ENCODE assay signal across 8 cellular contexts in the genomic region with DNA sequence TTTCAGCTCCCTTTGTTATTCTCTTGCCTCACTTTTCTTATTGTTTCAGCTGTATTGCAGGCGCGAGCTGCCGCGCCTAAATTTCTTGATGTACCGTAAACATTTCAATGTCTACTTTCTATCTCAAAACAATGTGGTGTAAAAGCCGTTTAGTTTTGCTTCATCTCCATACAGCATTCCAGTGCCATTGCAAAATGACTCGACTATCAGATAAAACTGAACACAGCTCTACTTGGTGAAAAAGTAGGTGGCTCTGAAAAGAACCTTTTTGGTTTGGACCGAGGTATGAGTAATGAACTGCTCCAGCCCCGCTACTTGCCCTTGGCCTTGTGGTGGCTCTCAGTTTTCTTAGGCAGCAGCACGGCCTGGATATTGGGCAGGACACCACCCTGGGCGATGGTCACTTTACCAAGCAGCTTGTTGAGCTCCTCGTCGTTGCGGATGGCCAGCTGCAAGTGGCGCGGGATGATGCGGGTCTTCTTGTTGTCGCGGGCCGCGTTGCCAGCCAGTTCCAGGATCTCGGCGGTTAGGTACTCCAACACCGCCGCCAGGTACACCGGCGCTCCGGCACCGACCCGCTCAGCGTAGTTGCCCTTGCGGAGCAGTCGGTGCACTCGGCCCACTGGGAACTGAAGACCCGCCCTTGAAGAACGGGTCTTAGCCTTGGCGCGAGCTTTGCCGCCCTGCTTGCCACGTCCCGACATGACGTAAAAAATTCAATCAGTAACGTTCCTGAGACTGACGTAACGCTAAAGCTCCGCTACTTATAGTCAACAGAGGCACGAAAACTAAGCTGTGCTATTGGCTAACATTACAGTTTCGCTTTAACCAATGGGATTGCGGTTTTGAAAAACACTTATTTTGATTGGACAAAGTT.
DNase-seq lines count a peak whose midpoint lies in the region; FAIRE-seq and TF ChIP-seq lines count a peak whose summit lies in the region.

No MANE protein-coding gene starts in this region.

- H3K4me3 ChIP-seq in fibroblast of villous mesenchyme (ENCODE audit: low read depth, low read length): peak overlapping the region; percentile 87
- peak overlapping the region; percentile 82 for H3K4me3 ChIP-seq in neural cell (ENCODE audit: low read length)
- peak overlapping the region; percentile 87 to 95 for H3K4me3 ChIP-seq in testis

- H3K36me3 ChIP-seq in neural cell (ENCODE audit: insufficient read depth, low read length) (no peaks in the 10 kb centered on the region), testis (ENCODE audit: low read depth, missing control alignments) (no peaks in the 10 kb centered on the region)

- H4K20me1 ChIP-seq in neural cell (ENCODE audit: insufficient read depth): no peaks in the 10 kb centered on the region

- peaks cover 8% of the 10 kb centered on the region for H3F3A ChIP-seq in neural cell (ENCODE audit: insufficient read depth, low read length, poor library complexity, severe bottlenecking)

- FAIRE-seq in G401.6 (lab: Jason Lieb, UNC) (peak; percentile 99), H54 (lab: Jason Lieb, UNC) (peak; percentile 98)

- H3K9me2 ChIP-seq in neural cell (ENCODE audit: insufficient read depth, low read length): no peaks in the 10 kb centered on the region

- peaks cover 5% of the 10 kb centered on the region for H3K4me1 ChIP-seq in testis

- no peak overlapping the region for H2AFZ ChIP-seq in neural cell (ENCODE audit: low read depth, low read length)

- TF ChIP-seq EP300 in neural cell (conservative IDR thresholded peaks at IDR 0.05; ENCODE audit: poor library complexity, severe bottlenecking): peak; percentile 73

- H3K27me3 ChIP-seq in neural cell (ENCODE audit: insufficient read depth, low read depth, low read length): no peaks in the 10 kb centered on the region
- H3K27me3 ChIP-seq in testis: no peaks in the 10 kb centered on the region

- peak overlapping the region; percentile 100 for H3K27ac ChIP-seq in neural cell (ENCODE audit: low read length)
- H3K27ac ChIP-seq in testis: peak overlapping the region; percentile 95 to 96

- peaks cover 40% of the 10 kb centered on the region for H3K79me2 ChIP-seq in neural cell (replicated peaks; ENCODE audit: insufficient read depth, low read length)

- TF ChIP-seq CTCF in fibroblast of villous mesenchyme (IDR thresholded peaks at IDR 0.05; ENCODE audit: insufficient read depth, low read depth, low read length): no peak
- no peak for TF ChIP-seq CTCF in neural cell (IDR thresholded peaks at IDR 0.05; ENCODE audit: poor library complexity, severe bottlenecking)
- TF ChIP-seq CTCF in testis (IDR thresholded peaks at IDR 0.05): no peak

- DNase-seq in H54 (ENCODE audit: insufficient read length, low spot score): peak; percentile 60
- peak; percentile 97 for DNase-seq in LoVo (ENCODE audit: low spot score)
- peak; percentile 98 for DNase-seq in RPMI8226
- peak; percentile 55 for DNase-seq in activated gamma-delta T cell (lab: John Stamatoyannopoulos, UW)
- peak; percentile 99 for DNase-seq in fibroblast of villous mesenchyme (ENCODE audit: low read depth)
- peak; percentile 91 for DNase-seq in testis

- no peak for TF ChIP-seq RAD21 in neural cell (conservative IDR thresholded peaks at IDR 0.05)

- WGBS in testis, 2 donors: 0% methylated on average over 34 to 49 of the region's 49 CpGs

- H3K9me3 ChIP-seq in neural cell (ENCODE audit: low read length) (no peaks in the 10 kb centered on the region), testis (no peaks in the 10 kb centered on the region)

- intact Hi-C loops in testis (cut with DNase I; ENCODE audit: low total_unique reads): no loop called here

- TF ChIP-seq POLR2A in H54 (IDR thresholded peaks at IDR 0.05; ENCODE audit: low read depth, low read length) (peak; percentile 73), testis (IDR thresholded peaks at IDR 0.05) (peak; percentile 67)

- H3K9ac ChIP-seq in neural cell (ENCODE audit: low read length): peak overlapping the region; percentile 99

- peak overlapping the region; percentile 81 for H3K4me2 ChIP-seq in neural cell (ENCODE audit: low read length)

TF ChIP-seq in neural cell, 6 proteins besides CTCF, POLR2A, EP300 and RAD21:
- TF ChIP-seq POLR2AphosphoS5 (IDR thresholded peaks at IDR 0.05) (peak; percentile 97), TAF1 (IDR thresholded peaks at IDR 0.05; ENCODE audit: low read depth) (no peak), SMC3 (conservative IDR thresholded peaks at IDR 0.05; ENCODE audit: poor library complexity) (peak; percentile 14), MXI1 (conservative IDR thresholded peaks at IDR 0.05; ENCODE audit: poor library complexity, severe bottlenecking) (peak; percentile 40), EZH2 (IDR thresholded peaks at IDR 0.05; ENCODE audit: borderline replicate concordance, insufficient read depth, low read length, poor library complexity, severe bottlenecking) (no peak)
- TF ChIP-seq, protein P1, sequence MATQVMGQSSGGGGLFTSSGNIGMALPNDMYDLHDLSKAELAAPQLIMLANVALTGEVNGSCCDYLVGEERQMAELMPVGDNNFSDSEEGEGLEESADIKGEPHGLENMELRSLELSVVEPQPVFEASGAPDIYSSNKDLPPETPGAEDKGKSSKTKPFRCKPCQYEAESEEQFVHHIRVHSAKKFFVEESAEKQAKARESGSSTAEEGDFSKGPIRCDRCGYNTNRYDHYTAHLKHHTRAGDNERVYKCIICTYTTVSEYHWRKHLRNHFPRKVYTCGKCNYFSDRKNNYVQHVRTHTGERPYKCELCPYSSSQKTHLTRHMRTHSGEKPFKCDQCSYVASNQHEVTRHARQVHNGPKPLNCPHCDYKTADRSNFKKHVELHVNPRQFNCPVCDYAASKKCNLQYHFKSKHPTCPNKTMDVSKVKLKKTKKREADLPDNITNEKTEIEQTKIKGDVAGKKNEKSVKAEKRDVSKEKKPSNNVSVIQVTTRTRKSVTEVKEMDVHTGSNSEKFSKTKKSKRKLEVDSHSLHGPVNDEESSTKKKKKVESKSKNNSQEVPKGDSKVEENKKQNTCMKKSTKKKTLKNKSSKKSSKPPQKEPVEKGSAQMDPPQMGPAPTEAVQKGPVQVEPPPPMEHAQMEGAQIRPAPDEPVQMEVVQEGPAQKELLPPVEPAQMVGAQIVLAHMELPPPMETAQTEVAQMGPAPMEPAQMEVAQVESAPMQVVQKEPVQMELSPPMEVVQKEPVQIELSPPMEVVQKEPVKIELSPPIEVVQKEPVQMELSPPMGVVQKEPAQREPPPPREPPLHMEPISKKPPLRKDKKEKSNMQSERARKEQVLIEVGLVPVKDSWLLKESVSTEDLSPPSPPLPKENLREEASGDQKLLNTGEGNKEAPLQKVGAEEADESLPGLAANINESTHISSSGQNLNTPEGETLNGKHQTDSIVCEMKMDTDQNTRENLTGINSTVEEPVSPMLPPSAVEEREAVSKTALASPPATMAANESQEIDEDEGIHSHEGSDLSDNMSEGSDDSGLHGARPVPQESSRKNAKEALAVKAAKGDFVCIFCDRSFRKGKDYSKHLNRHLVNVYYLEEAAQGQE (IDR thresholded peaks at IDR 0.05; ENCODE audit: borderline replicate concordance): peak; percentile 83

Comparison
In these comparisons a context has a peak if more than half of its experiments do, and no peak if none do; other contexts are left out.
1. Peak in every context shown above with its lines: DNase-seq, H3K4me3 ChIP-seq and H3K27ac ChIP-seq.